In genomic region chr19:49944567-49944966, GRCh38 we compare ENCODE assay signal across 6 cellular contexts. TPM values are rescaled to one million over a fixed set of nuclear protein-coding genes. Genes with fewer than 3 reads are reported as not detected.
"Had no signal": no experiment of that assay in that cellular context is flagged by ENCODE, and none has a peak within 500 bp of the region (broad histone marks: within the 10 kb centered on the region; RNA-seq: fewer than 3 reads in every experiment).

No MANE protein-coding gene starts in this region.

RNA-seq across cellular contexts. Expression of gene SIGLEC11, which starts 16.4 kb away (rescaled TPM):
- total RNA-seq: kidney epithelial cell; lung microvascular endothelial cell; osteocyte; T-helper 2 cell treated with Interferon-gamma antibody and Interleukin-4, amounts not matched to agents 100 ng/mL and 5 ng/mL, for 36 hours had no signal
- polyA plus RNA-seq: immature natural killer cell had no signal

RNA-seq across cellular contexts. Expression of gene IL4I1, which starts 47.9 kb away (rescaled TPM):
- total RNA-seq: osteocyte, temporal lobe had no signal
